Comparison of ENCODE assay signal across 25 cellular contexts in genomic region chr6:140670013-140670412, GRCh38.
DNase-seq lines count a peak whose midpoint lies in the region; ATAC-seq, FAIRE-seq and TF ChIP-seq lines count a peak whose summit lies in the region.
"Had no signal": no experiment of that assay in that cellular context is flagged by ENCODE, and none has a peak within 500 bp of the region (broad histone marks: within the 10 kb centered on the region; RNA-seq: fewer than 3 reads in every experiment).

No MANE protein-coding gene starts in this region.

- H3K36me3 ChIP-seq in OCI-LY1 (ENCODE audit: insufficient read depth, low read length): no peaks in the 10 kb centered on the region
- no peaks in the 10 kb centered on the region for H3K36me3 ChIP-seq in bronchial epithelial cell (ENCODE audit: control insufficient read depth, insufficient read depth, low read length)
- H3K36me3 ChIP-seq: sigmoid colon had no signal

- H3K4me3 ChIP-seq in OCI-LY1 (ENCODE audit: low read depth, low read length, poor library complexity, severe bottlenecking): no peak overlapping the region
- H3K4me3 ChIP-seq in bronchial epithelial cell (ENCODE audit: low read depth, low read length): no peak overlapping the region
- H3K4me3 ChIP-seq in fibroblast of villous mesenchyme (ENCODE audit: low read depth, low read length): no peak overlapping the region
- H3K4me3 ChIP-seq: sigmoid colon had no signal

- H2AFZ ChIP-seq in OCI-LY1 (ENCODE audit: low read length): peak overlapping the region; percentile 97

- TF ChIP-seq CTCF in OCI-LY1 (IDR thresholded peaks at IDR 0.05; ENCODE audit: low read length): no peak
- no peak for TF ChIP-seq CTCF in bronchial epithelial cell (IDR thresholded peaks at IDR 0.05; ENCODE audit: insufficient read depth, low read length, severe bottlenecking)
- no peak for TF ChIP-seq CTCF in fibroblast of villous mesenchyme (IDR thresholded peaks at IDR 0.05; ENCODE audit: insufficient read depth, low read depth, low read length)

- H3K27me3 ChIP-seq in OCI-LY1 (ENCODE audit: insufficient read depth, low read length) (no peaks in the 10 kb centered on the region), bronchial epithelial cell (ENCODE audit: control insufficient read depth, insufficient read depth, low read length) (no peaks in the 10 kb centered on the region)
- H3K27me3 ChIP-seq: sigmoid colon had no signal

- H3K9me3 ChIP-seq in OCI-LY1 (ENCODE audit: low read length): peaks cover 5% of the 10 kb centered on the region
- H3K9me3 ChIP-seq: sigmoid colon had no signal

- H3K9me2 ChIP-seq in OCI-LY1 (ENCODE audit: low read depth, low read length): no peaks in the 10 kb centered on the region

- DNase-seq in AG08395 (ENCODE audit: low spot score) (peak; percentile 6), bronchial epithelial cell (ENCODE audit: low read depth) (peak; percentile 43), fibroblast of villous mesenchyme (ENCODE audit: low read depth) (peak; percentile 31), NCI-H1417 treated with DMSO at 0.1 percent for 48 hours (lab: John Stamatoyannopoulos, UW) (no peak), posterior cingulate gyrus (no peak), left ventricle myocardium superior (no peak)
- DNase-seq: activated CD4-positive, alpha-beta T cell treated with anti-CD3 and anti-CD28 coated beads for 48 hours; activated CD8-positive, alpha-beta memory T cell treated with anti-CD3 and anti-CD28 coated beads, Interleukin-2, amount 10 ng/mL, durations not matched to agents 7 days and 5 days; activated naive CD4-positive, alpha-beta T cell treated with anti-CD3 and anti-CD28 coated beads, Interleukin-2, amount 50 U/mL, for 16 hours; anterior cingulate cortex; COR-L47; DND-41; glutamatergic neuron; H9; kidney; NCI-H1930; NCI-H526; RPMI8226; sigmoid colon; substantia nigra had no signal

- H3K4me2 ChIP-seq in OCI-LY1 (ENCODE audit: low read length): no peak overlapping the region

- no peaks in the 10 kb centered on the region for H3K79me2 ChIP-seq in OCI-LY1 (ENCODE audit: insufficient read depth, low read length)

- H3K4me1 ChIP-seq in OCI-LY1 (ENCODE audit: insufficient read depth, low read length, severe bottlenecking): peaks cover 8% of the 10 kb centered on the region
- H3K4me1 ChIP-seq: sigmoid colon had no signal

- ATAC-seq in HG03457 (IDR thresholded peaks at IDR 0.05; ENCODE audit: unreplicated experiment) (no peak), left ventricle myocardium superior (no peak)
- ATAC-seq: activated CD8-positive, alpha-beta memory T cell treated with anti-CD3 and anti-CD28 coated beads, Interleukin-2, amount 10 ng/mL, durations not matched to agents 7 days and 5 days had no signal

- FAIRE-seq in bronchial epithelial cell (lab: Jason Lieb, UNC): no peak
- FAIRE-seq: GM12891, urothelium cell line had no signal

- no peak overlapping the region for H3K9ac ChIP-seq in OCI-LY1 (ENCODE audit: low read length)

- intact Hi-C loops in posterior cingulate gyrus (cut with DNase I) (no loop called here), left ventricle myocardium superior (cut with micrococcal nuclease) (no loop called here)

- H3F3A ChIP-seq in OCI-LY1 (ENCODE audit: insufficient read depth, low read length): no peaks in the 10 kb centered on the region

- H3K27ac ChIP-seq in OCI-LY1 (ENCODE audit: low read depth, low read length, poor library complexity, severe bottlenecking): no peak overlapping the region
- H3K27ac ChIP-seq: sigmoid colon, VCaP had no signal

- H4K20me1 ChIP-seq in OCI-LY1 (ENCODE audit: insufficient read depth, low read length): no peaks in the 10 kb centered on the region

Comparison
In these comparisons a context has a peak if more than half of its experiments do, and no peak if none do; other contexts are left out.
1. DNase-seq: peak in AG08395 (single experiment), bronchial epithelial cell (single experiment) and fibroblast of villous mesenchyme (single experiment); none in NCI-H1417 treated with DMSO at 0.1 percent for 48 hours (single experiment), posterior cingulate gyrus (0 of 10) and left ventricle myocardium superior (single experiment).